In the genomic region with DNA sequence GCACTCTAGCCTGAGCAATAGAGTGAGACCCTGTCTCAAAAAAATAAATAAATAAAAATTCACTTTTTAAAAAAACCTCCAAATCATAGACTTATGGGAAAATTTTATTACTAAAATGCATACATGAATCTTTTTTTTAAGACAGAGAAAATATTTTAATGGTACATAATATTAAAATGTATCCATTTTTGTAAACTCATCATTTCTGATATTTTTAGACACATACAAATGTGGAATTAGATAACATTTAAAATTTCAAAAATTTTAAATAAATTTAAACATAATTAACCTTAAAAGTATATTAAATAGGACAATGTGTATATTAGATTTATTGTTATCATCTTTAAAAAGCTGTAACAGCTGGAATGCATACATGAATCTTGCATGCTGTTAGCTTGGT, we compare ENCODE assay signal across 1 cellular context.
A peak's percentile ranks its signal among the peaks of the same experiment; 100 is the strongest.
TF ChIP-seq lines count a peak whose summit lies in the region.

No MANE protein-coding gene starts in this region.

TF ChIP-seq in K562, 482 proteins besides CTCF, POLR2A, EP300 and RAD21:
- TF ChIP-seq BACH1 (tag; IDR thresholded peaks at IDR 0.05) (no peak), TCF3 (CRISPR knock-in tag; IDR thresholded peaks at IDR 0.05) (no peak), ZNF316 (IDR thresholded peaks at IDR 0.05) (peak; percentile 88), ZKSCAN3 (CRISPR knock-in tag; IDR thresholded peaks at IDR 0.05) (no peak), KLF10 (CRISPR knock-in tag; IDR thresholded peaks at IDR 0.05) (no peak), C11orf30 (IDR thresholded peaks at IDR 0.05; ENCODE audit: low read depth) (peak; percentile 75), ZNF165 (CRISPR knock-in tag; IDR thresholded peaks at IDR 0.05; ENCODE audit: borderline replicate concordance) (no peak)
- TF ChIP-seq, protein P1, sequence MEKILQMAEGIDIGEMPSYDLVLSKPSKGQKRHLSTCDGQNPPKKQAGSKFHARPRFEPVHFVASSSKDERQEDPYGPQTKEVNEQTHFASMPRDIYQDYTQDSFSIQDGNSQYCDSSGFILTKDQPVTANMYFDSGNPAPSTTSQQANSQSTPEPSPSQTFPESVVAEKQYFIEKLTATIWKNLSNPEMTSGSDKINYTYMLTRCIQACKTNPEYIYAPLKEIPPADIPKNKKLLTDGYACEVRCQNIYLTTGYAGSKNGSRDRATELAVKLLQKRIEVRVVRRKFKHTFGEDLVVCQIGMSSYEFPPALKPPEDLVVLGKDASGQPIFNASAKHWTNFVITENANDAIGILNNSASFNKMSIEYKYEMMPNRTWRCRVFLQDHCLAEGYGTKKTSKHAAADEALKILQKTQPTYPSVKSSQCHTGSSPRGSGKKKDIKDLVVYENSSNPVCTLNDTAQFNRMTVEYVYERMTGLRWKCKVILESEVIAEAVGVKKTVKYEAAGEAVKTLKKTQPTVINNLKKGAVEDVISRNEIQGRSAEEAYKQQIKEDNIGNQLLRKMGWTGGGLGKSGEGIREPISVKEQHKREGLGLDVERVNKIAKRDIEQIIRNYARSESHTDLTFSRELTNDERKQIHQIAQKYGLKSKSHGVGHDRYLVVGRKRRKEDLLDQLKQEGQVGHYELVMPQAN (IDR thresholded peaks at IDR 0.05; ENCODE audit: borderline replicate concordance), result no peak
TF ChIP-seq in K562: peak in this region for 2.
